ENCODE assay signal across 8 cellular contexts in genomic region chr11:12845739-12846358, GRCh38.
DNase-seq lines count a peak whose midpoint lies in the region; ATAC-seq lines count a peak whose summit lies in the region.

No MANE protein-coding gene starts in this region.

- intact Hi-C loops in posterior vena cava (cut with DNase I): no loop called here

- peak; percentile 96 for DNase-seq in COLO668 (lab: John Stamatoyannopoulos, UW; ENCODE audit: unreplicated experiment)
- peak; percentile 96 to 100 for DNase-seq in NCI-H2081 (lab: John Stamatoyannopoulos, UW)
- DNase-seq in midbrain (lab: John Stamatoyannopoulos, UW): peak; percentile 28
- DNase-seq in NK-92 treated with Interleukin-12 subunit alpha and Interleukin-12 subunit beta, amount 100 ng/mL, for 24 hours (lab: John Stamatoyannopoulos, UW): no peak
- DNase-seq in MV-4-11 (lab: John Stamatoyannopoulos, UW): no peak
- DNase-seq in posterior vena cava (ENCODE audit: low spot score): no peak

- H3K27ac ChIP-seq in cingulate gyrus (ENCODE audit: low read depth, low read length): peak overlapping the region; percentile 20

- no peak for ATAC-seq in HG03039 (IDR thresholded peaks at IDR 0.05; ENCODE audit: unreplicated experiment)

Comparison
In these comparisons a context has a peak if more than half of its experiments do, and no peak if none do; other contexts are left out.
1. DNase-seq: peak in COLO668 (single experiment), NCI-H2081 (2 of 2) and midbrain (single experiment); none in NK-92 treated with Interleukin-12 subunit alpha and Interleukin-12 subunit beta, amount 100 ng/mL, for 24 hours (single experiment), MV-4-11 (single experiment) and posterior vena cava (single experiment).